1 cellular context compared by ENCODE assay signal in the genomic region with DNA sequence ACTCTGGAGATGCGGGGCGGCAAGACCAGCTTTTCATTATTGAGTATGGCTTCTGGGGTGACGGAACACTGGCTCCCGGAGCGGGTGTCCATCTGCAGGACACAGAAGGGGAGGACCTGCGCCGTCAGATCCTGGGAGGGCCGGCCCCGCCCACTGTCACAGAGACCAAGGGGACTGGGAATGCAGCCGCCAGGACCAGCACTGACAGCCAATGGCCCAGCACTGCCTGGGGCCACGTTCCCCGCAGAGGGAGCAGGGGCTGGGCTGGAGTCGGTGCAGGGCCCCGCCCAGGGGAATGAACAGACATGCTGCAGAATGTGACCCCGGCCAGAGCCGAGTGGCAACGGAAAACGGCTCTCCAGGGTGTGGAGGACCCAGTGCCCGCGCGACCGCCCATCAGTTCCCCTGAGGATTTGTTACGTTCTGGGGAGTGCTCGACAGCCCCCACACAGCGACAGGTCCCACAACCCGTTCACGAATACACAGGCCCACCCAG.
TF ChIP-seq lines count a peak whose summit lies in the region.

A gene with protein sequence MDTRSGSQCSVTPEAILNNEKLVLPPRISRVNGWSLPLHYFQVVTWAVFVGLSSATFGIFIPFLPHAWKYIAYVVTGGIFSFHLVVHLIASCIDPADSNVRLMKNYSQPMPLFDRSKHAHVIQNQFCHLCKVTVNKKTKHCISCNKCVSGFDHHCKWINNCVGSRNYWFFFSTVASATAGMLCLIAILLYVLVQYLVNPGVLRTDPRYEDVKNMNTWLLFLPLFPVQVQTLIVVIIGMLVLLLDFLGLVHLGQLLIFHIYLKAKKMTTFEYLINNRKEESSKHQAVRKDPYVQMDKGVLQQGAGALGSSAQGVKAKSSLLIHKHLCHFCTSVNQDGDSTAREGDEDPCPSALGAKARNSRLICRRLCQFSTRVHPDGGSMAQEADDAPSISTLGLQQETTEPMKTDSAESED (minus strand): TSS at position 476 of the 496 bp plus-strand sequence. CDS start 384 bp downstream, at position 92.

TF ChIP-seq in GM23338, 12 proteins besides CTCF, POLR2A, EP300 and RAD21 (continued from another document):
- TF ChIP-seq ZNF114 (CRISPR knock-in tag; IDR thresholded peaks at IDR 0.05) = no peak
- TF ChIP-seq JUNB (IDR thresholded peaks at IDR 0.05; ENCODE audit: unreplicated experiment) = no peak
- no peak for TF ChIP-seq POLR2AphosphoS5 (IDR thresholded peaks at IDR 0.05; ENCODE audit: low read depth)
- no peak for TF ChIP-seq STAT1 (IDR thresholded peaks at IDR 0.05; ENCODE audit: unreplicated experiment)
- TF ChIP-seq EZH2 (IDR thresholded peaks at IDR 0.05; ENCODE audit: low read depth, unreplicated experiment) = no peak
- TF ChIP-seq CREB1 (CRISPR knock-in tag; IDR thresholded peaks at IDR 0.05; ENCODE audit: low read depth) = no peak
- no peak for TF ChIP-seq EZH2phosphoT487 (IDR thresholded peaks at IDR 0.05; ENCODE audit: unreplicated experiment)
- TF ChIP-seq NANOG (IDR thresholded peaks at IDR 0.05; ENCODE audit: borderline replicate concordance) = no peak
- TF ChIP-seq, protein P1, sequence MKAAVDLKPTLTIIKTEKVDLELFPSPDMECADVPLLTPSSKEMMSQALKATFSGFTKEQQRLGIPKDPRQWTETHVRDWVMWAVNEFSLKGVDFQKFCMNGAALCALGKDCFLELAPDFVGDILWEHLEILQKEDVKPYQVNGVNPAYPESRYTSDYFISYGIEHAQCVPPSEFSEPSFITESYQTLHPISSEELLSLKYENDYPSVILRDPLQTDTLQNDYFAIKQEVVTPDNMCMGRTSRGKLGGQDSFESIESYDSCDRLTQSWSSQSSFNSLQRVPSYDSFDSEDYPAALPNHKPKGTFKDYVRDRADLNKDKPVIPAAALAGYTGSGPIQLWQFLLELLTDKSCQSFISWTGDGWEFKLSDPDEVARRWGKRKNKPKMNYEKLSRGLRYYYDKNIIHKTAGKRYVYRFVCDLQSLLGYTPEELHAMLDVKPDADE (IDR thresholded peaks at IDR 0.05) = no peak
- TF ChIP-seq, protein P2, sequence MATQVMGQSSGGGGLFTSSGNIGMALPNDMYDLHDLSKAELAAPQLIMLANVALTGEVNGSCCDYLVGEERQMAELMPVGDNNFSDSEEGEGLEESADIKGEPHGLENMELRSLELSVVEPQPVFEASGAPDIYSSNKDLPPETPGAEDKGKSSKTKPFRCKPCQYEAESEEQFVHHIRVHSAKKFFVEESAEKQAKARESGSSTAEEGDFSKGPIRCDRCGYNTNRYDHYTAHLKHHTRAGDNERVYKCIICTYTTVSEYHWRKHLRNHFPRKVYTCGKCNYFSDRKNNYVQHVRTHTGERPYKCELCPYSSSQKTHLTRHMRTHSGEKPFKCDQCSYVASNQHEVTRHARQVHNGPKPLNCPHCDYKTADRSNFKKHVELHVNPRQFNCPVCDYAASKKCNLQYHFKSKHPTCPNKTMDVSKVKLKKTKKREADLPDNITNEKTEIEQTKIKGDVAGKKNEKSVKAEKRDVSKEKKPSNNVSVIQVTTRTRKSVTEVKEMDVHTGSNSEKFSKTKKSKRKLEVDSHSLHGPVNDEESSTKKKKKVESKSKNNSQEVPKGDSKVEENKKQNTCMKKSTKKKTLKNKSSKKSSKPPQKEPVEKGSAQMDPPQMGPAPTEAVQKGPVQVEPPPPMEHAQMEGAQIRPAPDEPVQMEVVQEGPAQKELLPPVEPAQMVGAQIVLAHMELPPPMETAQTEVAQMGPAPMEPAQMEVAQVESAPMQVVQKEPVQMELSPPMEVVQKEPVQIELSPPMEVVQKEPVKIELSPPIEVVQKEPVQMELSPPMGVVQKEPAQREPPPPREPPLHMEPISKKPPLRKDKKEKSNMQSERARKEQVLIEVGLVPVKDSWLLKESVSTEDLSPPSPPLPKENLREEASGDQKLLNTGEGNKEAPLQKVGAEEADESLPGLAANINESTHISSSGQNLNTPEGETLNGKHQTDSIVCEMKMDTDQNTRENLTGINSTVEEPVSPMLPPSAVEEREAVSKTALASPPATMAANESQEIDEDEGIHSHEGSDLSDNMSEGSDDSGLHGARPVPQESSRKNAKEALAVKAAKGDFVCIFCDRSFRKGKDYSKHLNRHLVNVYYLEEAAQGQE (IDR thresholded peaks at IDR 0.05; ENCODE audit: unreplicated experiment) = no peak
